11 cellular contexts compared by ENCODE assay signal in genomic region chr2:163682695-163683094, GRCh38. TPM values are rescaled to one million over a fixed set of nuclear protein-coding genes. Genes with fewer than 3 reads are reported as not detected.
DNase-seq lines count a peak whose midpoint lies in the region; TF ChIP-seq lines count a peak whose summit lies in the region.
"Had no signal": no experiment of that assay in that cellular context is flagged by ENCODE, and none has a peak within 500 bp of the region (broad histone marks: within the 10 kb centered on the region; RNA-seq: fewer than 3 reads in every experiment).

No MANE protein-coding gene starts in this region.

- no peaks in the 10 kb centered on the region for H3K36me3 ChIP-seq in cardiac muscle cell
- H3K36me3 ChIP-seq in right atrium auricular region, result no peaks in the 10 kb centered on the region

- H3K27ac ChIP-seq in cardiac muscle cell (peak overlapping the region; percentile 14), right atrium auricular region (no peak overlapping the region)

- no peak overlapping the region for H3K4me3 ChIP-seq in cardiac muscle cell
- H3K4me3 ChIP-seq in right atrium auricular region, result no peak overlapping the region

- H3K27me3 ChIP-seq in cardiac muscle cell, result no peaks in the 10 kb centered on the region
- no peaks in the 10 kb centered on the region for H3K27me3 ChIP-seq in right atrium auricular region

- peaks cover 52% of the 10 kb centered on the region for H3K4me1 ChIP-seq in cardiac muscle cell (ENCODE audit: low read depth)
- peaks cover 0 to 15% of the 10 kb centered on the region in 2 donors for H3K4me1 ChIP-seq in right atrium auricular region

- peak in 1 of 2 donors; percentile 49 for DNase-seq in cardiac muscle cell (ENCODE audit: low read depth in 1 of 2, low spot score in 1 of 2)
- DNase-seq in right atrium auricular region (ENCODE audit: low spot score), result no peak
- DNase-seq in SKM-1 treated with dmso at 0.1 percent for 144 hours (lab: John Stamatoyannopoulos, UW; ENCODE audit: unreplicated experiment), result peak; percentile 23
- peak; percentile 56 for DNase-seq in foreskin melanocyte
- no peak for DNase-seq in midbrain (lab: John Stamatoyannopoulos, UW)
- no peak for DNase-seq in central memory CD4-positive, alpha-beta T cell
- no peak for DNase-seq in NCI-H1105 treated with DMSO at 0.1 percent for 48 hours (lab: John Stamatoyannopoulos, UW)
- DNase-seq in cerebellar nuclear complex (lab: John Stamatoyannopoulos, UW), result no peak
- DNase-seq: head of caudate nucleus, NCI-H1105 had no signal

- TF ChIP-seq CTCF in cardiac muscle cell (IDR thresholded peaks at IDR 0.05; ENCODE audit: low read depth, low read length) (peak; percentile 38), right atrium auricular region (IDR thresholded peaks at IDR 0.05) (no peak)

- H3K9me3 ChIP-seq in cardiac muscle cell (ENCODE audit: low read depth) (no peaks in the 10 kb centered on the region), right atrium auricular region (no peaks in the 10 kb centered on the region)

RNA-seq across cellular contexts. Expression of gene FIGN, which starts 53.1 kb away (rescaled TPM):
- total RNA-seq in cardiac muscle cell (23.1 and 51.0 TPM in 2 replicates), right atrium auricular region (1 to 10 TPM; 8.9 to 9.8 TPM)
- polyA plus RNA-seq in cardiac muscle cell, result 12.6 and 26.8 TPM in 2 replicates
- total RNA-seq: mononuclear cell had no signal

Comparison
In these comparisons a context has a peak if more than half of its experiments do, and no peak if none do; other contexts are left out.
1. DNase-seq: peak in SKM-1 treated with dmso at 0.1 percent for 144 hours (single experiment) and foreskin melanocyte (single experiment); none in right atrium auricular region (single experiment), midbrain (single experiment), central memory CD4-positive, alpha-beta T cell (single experiment), NCI-H1105 treated with DMSO at 0.1 percent for 48 hours (single experiment) and cerebellar nuclear complex (0 of 2).